16 cellular contexts compared by ENCODE assay signal in genomic region chr3:50255251-50255615, GRCh38. TPM values are rescaled to one million over a fixed set of nuclear protein-coding genes. Genes with fewer than 3 reads are reported as not detected.
DNase-seq lines count a peak whose midpoint lies in the region; ATAC-seq and TF ChIP-seq lines count a peak whose summit lies in the region.
"Had no signal": no experiment of that assay in that cellular context is flagged by ENCODE, and none has a peak within 500 bp of the region (broad histone marks: within the 10 kb centered on the region; RNA-seq: fewer than 3 reads in every experiment).

No MANE protein-coding gene starts in this region.

- H3K27ac ChIP-seq in mammary epithelial cell (ENCODE audit: insufficient read depth, low read depth, low read length): peak overlapping the region; percentile 69
- H3K27ac ChIP-seq in lung (ENCODE audit: low read depth in 1 of 2, low read length in 1 of 2): peak overlapping the region; percentile 80 to 93
- H3K27ac ChIP-seq in tibial artery: peak overlapping the region; percentile 52 to 60
- H3K27ac ChIP-seq in SJCRH30: no peak overlapping the region
- H3K27ac ChIP-seq: 22Rv1, VCaP had no signal

- H3K4me3 ChIP-seq in mammary epithelial cell (replicated peaks in 1 of 3; ENCODE audit: insufficient read depth in 1 of 3, low read depth in 2 of 3, low read length in 3 of 3) (no peak overlapping the region), lung (no peak overlapping the region), tibial artery (no peak overlapping the region), SJCRH30 (no peak overlapping the region)

- H3K9me3 ChIP-seq in mammary epithelial cell (replicated peaks; ENCODE audit: insufficient read depth, low read length) (no peaks in the 10 kb centered on the region), lung (ENCODE audit: control insufficient read depth in 2 of 2, insufficient read depth in 1 of 2, low read length in 1 of 2) (peaks cover 0 to 4% of the 10 kb centered on the region in 2 donors), tibial artery (no peaks in the 10 kb centered on the region), SJCRH30 (replicated peaks) (no peaks in the 10 kb centered on the region)

- H3K79me2 ChIP-seq in mammary epithelial cell (ENCODE audit: insufficient read depth, low read length): peaks cover 48% of the 10 kb centered on the region

- peaks cover 44% of the 10 kb centered on the region for H3K4me1 ChIP-seq in mammary epithelial cell (ENCODE audit: insufficient read depth, low read length)
- H3K4me1 ChIP-seq in lung (ENCODE audit: control insufficient read depth in 2 of 2, insufficient read depth in 2 of 2, low read length in 2 of 2): peaks cover 0 to 43% of the 10 kb centered on the region in 2 donors
- peaks cover 0 to 46% (median 31%) of the 10 kb centered on the region in 4 donors for H3K4me1 ChIP-seq in tibial artery
- peaks cover 20% of the 10 kb centered on the region for H3K4me1 ChIP-seq in SJCRH30

- WGBS in mammary epithelial cell (ENCODE audit: low coverage, missing lambda C conversion rate): 3% methylated on average over 8 of the region's 9 CpGs
- 74 to 90% methylated on average over 9 of the region's 9 CpGs for WGBS in lung, 2 donors

- dilution Hi-C loops in mammary epithelial cell (cut with HindIII; ENCODE audit: low sequenced_read_pairs): no loop called here

- peak overlapping the region; percentile 9 for H3K4me2 ChIP-seq in mammary epithelial cell (ENCODE audit: insufficient read depth, low read depth, low read length)

- no TSS peak for BruUV-seq in mammary epithelial cell (replicated peaks; lab: Mats Ljungman, UMichigan)

- H4K20me1 ChIP-seq in mammary epithelial cell (ENCODE audit: insufficient read depth, low read length): no peaks in the 10 kb centered on the region

- H3K36me3 ChIP-seq in mammary epithelial cell (ENCODE audit: insufficient read depth, low read length) (peaks cover 20% of the 10 kb centered on the region), lung (ENCODE audit: control insufficient read depth in 2 of 2, insufficient read depth in 2 of 2, low read length in 2 of 2) (peaks cover 19 to 72% of the 10 kb centered on the region in 2 donors), tibial artery (peaks cover 42 to 70% (median 66%) of the 10 kb centered on the region in 3 donors), SJCRH30 (peaks cover 6% of the 10 kb centered on the region; the same call in 1 of the 2 replicates)

- ATAC-seq in lung (ENCODE audit: insufficient read depth, low FRiP score) (no peak), GM21381 (IDR thresholded peaks at IDR 0.05; ENCODE audit: unreplicated experiment) (no peak)
- ATAC-seq: SK-N-SH treated with all-trans-retinoic acid at 6 μM for 48 hours; stimulated activated naive CD8-positive, alpha-beta T cell treated with anti-CD3 and anti-CD28 coated beads, Interleukin-15, Interleukin-2, amounts not matched to agents 100 U/mL and 50 U/mL, for 24 hours had no signal

- no peak for TF ChIP-seq CTCF in mammary epithelial cell (conservative IDR thresholded peaks at IDR 0.05 in 1 of 2, IDR thresholded peaks at IDR 0.05 in 1 of 2; ENCODE audit: extremely low read depth in 1 of 2, insufficient read depth in 1 of 2, low read depth in 1 of 2, low read length in 2 of 2)
- no peak for TF ChIP-seq CTCF in lung (IDR thresholded peaks at IDR 0.05; ENCODE audit: control extremely low read depth, extremely low read depth)
- TF ChIP-seq CTCF in tibial artery (IDR thresholded peaks at IDR 0.05): no peak

- H3K9ac ChIP-seq in mammary epithelial cell (ENCODE audit: insufficient read depth, low read length): peak overlapping the region; percentile 30

- no peaks in the 10 kb centered on the region for H3K27me3 ChIP-seq in mammary epithelial cell (ENCODE audit: insufficient read depth, low read length)
- H3K27me3 ChIP-seq in lung (ENCODE audit: control insufficient read depth, insufficient read depth): no peaks in the 10 kb centered on the region
- no peaks in the 10 kb centered on the region for H3K27me3 ChIP-seq in tibial artery
- no peaks in the 10 kb centered on the region for H3K27me3 ChIP-seq in SJCRH30

- in situ Hi-C loops in mammary epithelial cell (cut with MboI; ENCODE audit: low sequenced_read_pairs in 2 of 2): no loop called here

- DNase-seq in DMS 273 (lab: John Stamatoyannopoulos, UW; ENCODE audit: unreplicated experiment) (peak; percentile 27), DMS 273 treated with DMSO at 0.1 percent for 48 hours (lab: John Stamatoyannopoulos, UW) (no peak), mammary epithelial cell (peak; percentile 73), lung (ENCODE audit: low spot score) (no peak), tibial artery (no peak), SJCRH30 (no peak)
- no peak for DNase-seq in activated CD4-positive, CD25-positive, alpha-beta regulatory T cell treated with anti-CD3 and anti-CD28 coated beads, Interleukin-2, amount 50 U/mL, for 72 hours
- DNase-seq: activated T-cell treated with anti-CD3 and anti-CD28 coated beads, Interleukin-2, amount 50 U/mL, for 48 hours; kidney glomerular epithelial cell; NCI-H748 treated with DMSO at 0.1 percent for 48 hours; stimulated activated CD4-positive, alpha-beta T cell treated with anti-CD3 and anti-CD28 coated beads, Interleukin-1b, Interleukin-23, amount 100 ng/mL, for 48 hours; stimulated activated naive CD8-positive, alpha-beta T cell treated with anti-CD3 and anti-CD28 coated beads, Interleukin-15, Interleukin-2, amounts not matched to agents 100 U/mL and 50 U/mL, for 24 hours had no signal

- CTCF ChIA-PET in mammary epithelial cell (lab: Charles Lee; ENCODE audit: low non-redundant PET): interaction anchor here (0.7 to 1.3 kb wide), 2 partner anchors 9 to 19 kb away, joined by 3 to 18 read pairs; no protein-coding TSS in a partner anchor

- intact Hi-C loops in mammary epithelial cell (cut with micrococcal nuclease): no loop called here
- intact Hi-C loops in tibial artery (cut with DNase I; ENCODE audit: low total_unique reads): no loop called here

- H2AFZ ChIP-seq in mammary epithelial cell (ENCODE audit: low read depth, low read length): no peak overlapping the region

RNA-seq across cellular contexts. Expression of gene SEMA3B, which starts 13.7 kb away (rescaled TPM):
- 10 to 100 TPM in 1 of 2 donors, 1 to 10 TPM in 1; 4.3 to 15.5 TPM for total RNA-seq in mammary epithelial cell
- 8.4 TPM for polyA plus RNA-seq in mammary epithelial cell
- polyA minus RNA-seq in mammary epithelial cell: 0.31 TPM
- total RNA-seq in lung: 10 to 100 TPM; 47.9 to 95.7 TPM
- polyA plus RNA-seq in lung: 10 to 100 TPM; 39.6 to 75.6 TPM
- 3.3 and 4.8 TPM in 2 replicates for total RNA-seq in SJCRH30 (2014; rRNA removed; shearing (Covaris generic))

RNA-seq across cellular contexts. Expression of gene GNAI2, which starts 19.2 kb away (rescaled TPM):
- 100 to 1,000 TPM; 176 to 235 TPM for total RNA-seq in mammary epithelial cell
- polyA plus RNA-seq in mammary epithelial cell: 511 TPM
- polyA minus RNA-seq in mammary epithelial cell: 320 TPM
- 100 to 1,000 TPM; 224 to 332 TPM for total RNA-seq in lung
- polyA plus RNA-seq in lung: 100 to 1,000 TPM; 217 to 364 TPM
- total RNA-seq in SJCRH30 (2014; rRNA removed; shearing (Covaris generic)): 63.8 and 64.7 TPM in 2 replicates

RNA-seq across cellular contexts. Expression of gene LSMEM2, which starts 23.7 kb away (rescaled TPM):
- total RNA-seq in mammary epithelial cell (under 1 TPM in 1 of 2 donors, not detected in 1; 0.19 TPM), lung (under 1 TPM in 1 of 2 donors, not detected in 1; 0.12 TPM)
- polyA plus RNA-seq in mammary epithelial cell (0.05 TPM), lung (under 1 TPM; 0.10 to 0.49 TPM)
- not detected for polyA minus RNA-seq in mammary epithelial cell
- not detected in 2 replicates for total RNA-seq in SJCRH30 (2014; rRNA removed; shearing (Covaris generic))

RNA-seq across cellular contexts. Expression of gene IFRD2, which starts 37.0 kb away (rescaled TPM):
- total RNA-seq in mammary epithelial cell (100 to 1,000 TPM in 1 of 2 donors, 10 to 100 TPM in 1; 65.5 to 117 TPM), lung (10 to 100 TPM; 14.7 to 98.8 TPM)
- polyA plus RNA-seq in mammary epithelial cell (122 TPM), lung (100 to 1,000 TPM in 1 of 2 donors, 10 to 100 TPM in 1; 91.4 to 107 TPM)
- 94.5 TPM for polyA minus RNA-seq in mammary epithelial cell
- 85.3 and 98.8 TPM in 2 replicates for total RNA-seq in SJCRH30 (2014; rRNA removed; shearing (Covaris generic))

RNA-seq across cellular contexts. Expression of gene HYAL3, which starts 44.0 kb away (rescaled TPM):
- total RNA-seq in mammary epithelial cell (10 to 100 TPM in 1 of 2 donors, 1 to 10 TPM in 1; 9.7 to 12.7 TPM), lung (1 to 10 TPM; 1.4 to 4.0 TPM)
- polyA plus RNA-seq in mammary epithelial cell (23.8 TPM), lung (1 to 10 TPM; 2.5 to 4.9 TPM)
- polyA minus RNA-seq in mammary epithelial cell: 12.6 TPM
- total RNA-seq in SJCRH30 (2014; rRNA removed; shearing (Covaris generic)): 3.6 and 4.5 TPM in 2 replicates

Comparison
In these comparisons a context has a peak if more than half of its experiments do, and no peak if none do; other contexts are left out.
1. DNase-seq: peak in DMS 273 (single experiment) and mammary epithelial cell (single experiment); none in DMS 273 treated with DMSO at 0.1 percent for 48 hours (single experiment), lung (single experiment), tibial artery (0 of 2), activated CD4-positive, CD25-positive, alpha-beta regulatory T cell treated with anti-CD3 and anti-CD28 coated beads, Interleukin-2, amount 50 U/mL, for 72 hours (single experiment) and SJCRH30 (0 of 2).